Comparison of ENCODE assay signal across 24 cellular contexts in the genomic region with DNA sequence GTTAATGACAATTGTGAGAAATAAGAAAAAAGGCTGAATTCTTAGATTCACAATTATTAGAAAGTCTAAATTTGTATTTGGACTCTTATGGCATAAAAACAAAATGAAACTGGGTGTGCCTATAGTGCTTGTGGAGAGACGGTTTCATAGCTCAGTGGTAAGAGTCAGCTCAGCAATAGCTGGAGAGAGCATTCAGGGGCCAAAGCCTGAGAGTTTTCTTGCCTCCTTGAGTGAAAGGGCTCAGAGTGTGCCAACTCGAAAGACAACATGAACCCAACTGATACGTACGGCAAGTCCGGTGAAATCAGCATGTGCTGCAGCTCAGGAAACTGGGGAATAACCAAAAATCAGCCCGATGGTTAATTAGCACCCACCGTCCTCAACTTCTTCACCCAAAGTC.
"Had no signal": no experiment of that assay in that cellular context is flagged by ENCODE, and none has a peak within 500 bp of the region (broad histone marks: within the 10 kb centered on the region; RNA-seq: fewer than 3 reads in every experiment).

No MANE protein-coding gene starts in this region.

- H3K36me3 ChIP-seq: colonic mucosa, esophagus squamous epithelium, gastrocnemius medialis had no signal

- H3K4me3 ChIP-seq: colonic mucosa, coronary artery, dorsolateral prefrontal cortex, esophagus muscularis mucosa, esophagus squamous epithelium, gastrocnemius medialis, gastroesophageal sphincter, heart left ventricle had no signal

- H3K27me3 Mint-ChIP-seq: dendritic cell treated with granulocyte-macrophage colony-stimulating factor and Interleukin-4, amounts not matched to agents 40 ng/mL and 50 ng/mL, for 4 days; effector memory CD8-positive, alpha-beta T cell had no signal

- H3K27ac ChIP-seq: colonic mucosa, coronary artery, dorsolateral prefrontal cortex, epithelial cell of prostate, esophagus muscularis mucosa, esophagus squamous epithelium, foreskin keratinocyte, gastrocnemius medialis, gastroesophageal sphincter, heart left ventricle had no signal

- ATAC-seq: effector memory CD8-positive, alpha-beta T cell; esophagus mucosa; foreskin keratinocyte; gastrocnemius medialis; gastroesophageal sphincter; heart left ventricle had no signal

- H3K4me1 ChIP-seq: colonic mucosa, esophagus muscularis mucosa, esophagus squamous epithelium, foreskin keratinocyte, gastrocnemius medialis, gastroesophageal sphincter, heart left ventricle had no signal

- H3K9me3 ChIP-seq: colonic mucosa, esophagus muscularis mucosa, esophagus squamous epithelium, gastrocnemius medialis, gastroesophageal sphincter, heart left ventricle had no signal

- H3K27ac Mint-ChIP-seq: dendritic cell treated with granulocyte-macrophage colony-stimulating factor and Interleukin-4, amounts not matched to agents 40 ng/mL and 50 ng/mL, for 4 days; effector memory CD8-positive, alpha-beta T cell; endodermal cell had no signal

- H3K27me3 ChIP-seq: colonic mucosa, dorsolateral prefrontal cortex, esophagus muscularis mucosa, esophagus squamous epithelium, foreskin keratinocyte, gastrocnemius medialis, gastroesophageal sphincter, heart left ventricle had no signal

- DNase-seq: colonic mucosa; cortex of kidney; dermis blood vessel endothelial cell; dorsolateral prefrontal cortex; effector CD4-positive, alpha-beta T cell; effector CD8-positive, alpha-beta T cell; effector memory CD4-positive, alpha-beta T cell; effector memory CD8-positive, alpha-beta T cell; endodermal cell; erythroblast; esophagus squamous epithelium; foreskin fibroblast; foreskin keratinocyte; foreskin melanocyte; gastrocnemius medialis; glutamatergic neuron; head of caudate nucleus; heart left ventricle had no signal

- H3K4me3 Mint-ChIP-seq: dendritic cell treated with granulocyte-macrophage colony-stimulating factor and Interleukin-4, amounts not matched to agents 40 ng/mL and 50 ng/mL, for 4 days; effector memory CD8-positive, alpha-beta T cell; endodermal cell had no signal

- H3K9me3 Mint-ChIP-seq: dendritic cell treated with granulocyte-macrophage colony-stimulating factor and Interleukin-4, amounts not matched to agents 40 ng/mL and 50 ng/mL, for 4 days; effector memory CD8-positive, alpha-beta T cell; endodermal cell had no signal
